ENCODE assay signal across 1 cellular context in genomic region chr22:35418088-35418487, GRCh38.
A peak's percentile ranks its signal among the peaks of the same experiment; 100 is the strongest.
TF ChIP-seq lines count a peak whose summit lies in the region.

No MANE protein-coding gene starts in this region.

TF ChIP-seq in IMR-90, 13 proteins besides CTCF, POLR2A, EP300 and RAD21:
- peak; percentile 94 for TF ChIP-seq CEBPB (IDR thresholded peaks at IDR 0.05; ENCODE audit: low read depth, low read length)
- peak; percentile 35; the same call in 1 of the 2 replicates for TF ChIP-seq FOS (IDR thresholded peaks at IDR 0.05; ENCODE audit: low read depth, low read length)
- no peak for TF ChIP-seq NFE2L2 (IDR thresholded peaks at IDR 0.05; ENCODE audit: low read depth, low read length)
- TF ChIP-seq CHD1 (IDR thresholded peaks at IDR 0.05; ENCODE audit: low read depth, low read length) = no peak
